8 cellular contexts compared by ENCODE assay signal in the genomic region with DNA sequence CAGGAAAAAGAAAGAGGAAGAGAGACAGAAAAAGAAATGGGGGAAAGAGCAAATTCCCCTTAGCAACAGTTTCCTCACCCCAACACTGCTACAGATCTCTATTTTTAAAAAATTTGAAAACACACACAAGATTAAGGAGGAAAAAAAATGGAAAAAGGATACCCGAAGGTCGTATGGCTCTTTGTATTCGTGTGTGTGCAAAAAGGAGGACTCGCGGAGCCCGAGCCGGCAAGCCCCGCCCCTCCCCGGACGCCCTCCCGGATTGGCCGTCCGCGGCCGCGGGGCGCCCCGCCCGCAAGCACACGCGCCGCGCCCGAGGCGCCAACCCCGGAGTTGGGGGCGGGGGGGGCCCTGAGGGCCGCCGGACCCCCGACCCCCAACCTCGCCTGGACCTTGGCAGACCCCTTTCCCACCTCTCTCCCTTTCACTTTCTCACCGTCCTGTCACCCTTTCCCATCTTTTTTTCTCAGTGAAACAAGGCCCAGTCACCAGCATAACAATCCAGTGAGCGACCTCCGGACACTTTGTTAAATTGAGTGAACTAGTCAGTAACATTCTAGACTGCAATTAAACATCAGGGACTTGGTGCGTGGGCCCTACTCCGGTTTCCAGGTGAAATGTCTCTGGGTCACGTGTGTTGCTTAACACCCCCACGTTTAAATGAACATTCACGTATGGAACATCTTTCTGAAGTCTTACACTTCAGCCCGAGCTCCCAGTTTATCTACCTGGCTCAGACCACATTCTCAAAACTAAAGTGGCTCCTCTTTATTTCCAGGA. TPM values are rescaled to one million over a fixed set of nuclear protein-coding genes. Genes with fewer than 3 reads are reported as not detected.
DNase-seq lines count a peak whose midpoint lies in the region; ATAC-seq and TF ChIP-seq lines count a peak whose summit lies in the region.

A gene with protein sequence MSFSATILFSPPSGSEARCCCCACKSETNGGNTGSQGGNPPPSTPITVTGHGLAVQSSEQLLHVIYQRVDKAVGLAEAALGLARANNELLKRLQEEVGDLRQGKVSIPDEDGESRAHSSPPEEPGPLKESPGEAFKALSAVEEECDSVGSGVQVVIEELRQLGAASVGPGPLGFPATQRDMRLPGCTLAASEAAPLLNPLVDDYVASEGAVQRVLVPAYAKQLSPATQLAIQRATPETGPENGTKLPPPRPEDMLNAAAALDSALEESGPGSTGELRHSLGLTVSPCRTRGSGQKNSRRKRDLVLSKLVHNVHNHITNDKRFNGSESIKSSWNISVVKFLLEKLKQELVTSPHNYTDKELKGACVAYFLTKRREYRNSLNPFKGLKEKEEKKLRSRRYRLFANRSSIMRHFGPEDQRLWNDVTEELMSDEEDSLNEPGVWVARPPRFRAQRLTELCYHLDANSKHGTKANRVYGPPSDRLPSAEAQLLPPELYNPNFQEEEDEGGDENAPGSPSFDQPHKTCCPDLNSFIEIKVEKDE (minus strand): TSS at position 205 of the 780 bp plus-strand sequence. CDS start 11,120 bp downstream, outside the sequence.

- intact Hi-C loops in esophagus squamous epithelium (cut with DNase I) = no loop called here

- H3K36me3 ChIP-seq in esophagus squamous epithelium = no peaks in the 10 kb centered on the region

- peak within 1 kb of the TSS; percentile 46 to 82 (median 54) for H3K4me3 ChIP-seq in esophagus squamous epithelium

- H3K27ac ChIP-seq in esophagus squamous epithelium = peak within 1 kb of the TSS; percentile 77 to 91 (median 88)

- H3K9me3 ChIP-seq in esophagus squamous epithelium = no peaks in the 10 kb centered on the region

- H3K27me3 ChIP-seq in esophagus squamous epithelium = no peaks in the 10 kb centered on the region

- peak within 1 kb of the TSS; percentile 93 for H3K4me3 Mint-ChIP-seq in activated T-cell treated with anti-CD3 and anti-CD28 coated beads, Interleukin-2, amount 50 U/mL, for 4 hours

- H3K36me3 Mint-ChIP-seq in activated T-cell treated with anti-CD3 and anti-CD28 coated beads, Interleukin-2, amount 50 U/mL, for 4 hours (ENCODE audit: insufficient read depth) = no peaks in the 10 kb centered on the region

- H3K4me1 ChIP-seq in esophagus squamous epithelium = peaks cover 6 to 41% (median 10%) of the 10 kb centered on the region in 3 donors

- 1 to 3% methylated on average over 35 to 37 of the region's 40 CpGs for WGBS in esophagus squamous epithelium, 2 donors

- DNase-seq in HuH-7.5 (ENCODE audit: low spot score) (peak; percentile 79), esophagus squamous epithelium (lab: John Stamatoyannopoulos, UW) (no peak), myocyte (ENCODE audit: low read depth) (peak; percentile 68), cortex of kidney (lab: John Stamatoyannopoulos, UW) (no peak)
- peak; percentile 71 for DNase-seq in activated T-cell treated with anti-CD3 and anti-CD28 coated beads, Interleukin-2, amount 50 U/mL, for 4 hours
- peak; percentile 58 to 75 for DNase-seq in stimulated activated CD8-positive, alpha-beta memory T cell treated with anti-CD3 and anti-CD28 coated beads, Interleukin-7, amount 100 ng/mL, for 4 hours (ENCODE audit: low read depth in 2 of 2)

- ATAC-seq in activated T-cell treated with anti-CD3 and anti-CD28 coated beads, Interleukin-2, amount 50 U/mL, for 4 hours = peak; percentile 44 to 49

- peak; percentile 59 for TF ChIP-seq POLR2A in GM15510 (IDR thresholded peaks at IDR 0.05; ENCODE audit: borderline replicate concordance, extremely low read depth, insufficient read length)
- peak in 1 of 4 donors; percentile 32 for TF ChIP-seq POLR2A in esophagus squamous epithelium (IDR thresholded peaks at IDR 0.05)

- no peaks in the 10 kb centered on the region for H3K27me3 Mint-ChIP-seq in activated T-cell treated with anti-CD3 and anti-CD28 coated beads, Interleukin-2, amount 50 U/mL, for 4 hours (ENCODE audit: low read depth)

- H3K4me1 Mint-ChIP-seq in activated T-cell treated with anti-CD3 and anti-CD28 coated beads, Interleukin-2, amount 50 U/mL, for 4 hours (ENCODE audit: low read depth) = peaks cover 42% of the 10 kb centered on the region

- TF ChIP-seq CTCF in esophagus squamous epithelium (IDR thresholded peaks at IDR 0.05) = peak in 1 of 6 experiments; percentile 1

- H3K9me3 Mint-ChIP-seq in activated T-cell treated with anti-CD3 and anti-CD28 coated beads, Interleukin-2, amount 50 U/mL, for 4 hours = no peaks in the 10 kb centered on the region

TF ChIP-seq in PFSK-1, 5 proteins besides CTCF, POLR2A, EP300 and RAD21:
- no peak for TF ChIP-seq FOXP2 (optimal IDR thresholded peaks at IDR 0.05; ENCODE audit: borderline replicate concordance, extremely low read depth, extremely low read length, insufficient read depth)
- TF ChIP-seq, protein P1, sequence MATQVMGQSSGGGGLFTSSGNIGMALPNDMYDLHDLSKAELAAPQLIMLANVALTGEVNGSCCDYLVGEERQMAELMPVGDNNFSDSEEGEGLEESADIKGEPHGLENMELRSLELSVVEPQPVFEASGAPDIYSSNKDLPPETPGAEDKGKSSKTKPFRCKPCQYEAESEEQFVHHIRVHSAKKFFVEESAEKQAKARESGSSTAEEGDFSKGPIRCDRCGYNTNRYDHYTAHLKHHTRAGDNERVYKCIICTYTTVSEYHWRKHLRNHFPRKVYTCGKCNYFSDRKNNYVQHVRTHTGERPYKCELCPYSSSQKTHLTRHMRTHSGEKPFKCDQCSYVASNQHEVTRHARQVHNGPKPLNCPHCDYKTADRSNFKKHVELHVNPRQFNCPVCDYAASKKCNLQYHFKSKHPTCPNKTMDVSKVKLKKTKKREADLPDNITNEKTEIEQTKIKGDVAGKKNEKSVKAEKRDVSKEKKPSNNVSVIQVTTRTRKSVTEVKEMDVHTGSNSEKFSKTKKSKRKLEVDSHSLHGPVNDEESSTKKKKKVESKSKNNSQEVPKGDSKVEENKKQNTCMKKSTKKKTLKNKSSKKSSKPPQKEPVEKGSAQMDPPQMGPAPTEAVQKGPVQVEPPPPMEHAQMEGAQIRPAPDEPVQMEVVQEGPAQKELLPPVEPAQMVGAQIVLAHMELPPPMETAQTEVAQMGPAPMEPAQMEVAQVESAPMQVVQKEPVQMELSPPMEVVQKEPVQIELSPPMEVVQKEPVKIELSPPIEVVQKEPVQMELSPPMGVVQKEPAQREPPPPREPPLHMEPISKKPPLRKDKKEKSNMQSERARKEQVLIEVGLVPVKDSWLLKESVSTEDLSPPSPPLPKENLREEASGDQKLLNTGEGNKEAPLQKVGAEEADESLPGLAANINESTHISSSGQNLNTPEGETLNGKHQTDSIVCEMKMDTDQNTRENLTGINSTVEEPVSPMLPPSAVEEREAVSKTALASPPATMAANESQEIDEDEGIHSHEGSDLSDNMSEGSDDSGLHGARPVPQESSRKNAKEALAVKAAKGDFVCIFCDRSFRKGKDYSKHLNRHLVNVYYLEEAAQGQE (IDR thresholded peaks at IDR 0.05; ENCODE audit: insufficient read depth in 1 of 2, low read depth in 2 of 2, low read length in 2 of 2) = no peak
- peak; percentile 40; the same call in 1 of the 2 replicates for TF ChIP-seq POLR2AphosphoS5 (IDR thresholded peaks at IDR 0.05; ENCODE audit: low read depth, low read length)
- TF ChIP-seq SIN3A (IDR thresholded peaks at IDR 0.05; ENCODE audit: borderline replicate concordance, insufficient read depth, low read length) = no peak
- TF ChIP-seq TAF1 (IDR thresholded peaks at IDR 0.05; ENCODE audit: borderline replicate concordance, insufficient read depth, low read length) = peak; percentile 63; the same call in 1 of the 2 replicates
TF ChIP-seq in PFSK-1: peak in this region for 2.

RNA-seq across cellular contexts. Expression of the gene that starts here (rescaled TPM):
- 5.6 TPM for polyA plus RNA-seq in PFSK-1 (2012; ENCODE audit: insufficient read length, low read depth)
- 1 to 10 TPM; 3.6 to 5.4 (median 5.1) TPM for total RNA-seq in activated T-cell treated with anti-CD3 and anti-CD28 coated beads, Interleukin-2, amount 50 U/mL, for 4 hours
- total RNA-seq in esophagus squamous epithelium (10 to 100 TPM in 2 of 4 donors, 1 to 10 TPM in 2; 3.4 to 12.7 (median 8.8) TPM), myocyte (5.5 and 7.2 TPM in 2 replicates)
- 7.4 TPM for polyA plus RNA-seq in myocyte (2012)

Comparison
In these comparisons a context has a peak if more than half of its experiments do, and no peak if none do; other contexts are left out.
1. DNase-seq: peak in HuH-7.5 (single experiment), activated T-cell treated with anti-CD3 and anti-CD28 coated beads, Interleukin-2, amount 50 U/mL, for 4 hours (single experiment), myocyte (single experiment) and stimulated activated CD8-positive, alpha-beta memory T cell treated with anti-CD3 and anti-CD28 coated beads, Interleukin-7, amount 100 ng/mL, for 4 hours (2 of 2); none in esophagus squamous epithelium (single experiment) and cortex of kidney (single experiment).